ENCODE assay signal across 16 cellular contexts in the genomic region with DNA sequence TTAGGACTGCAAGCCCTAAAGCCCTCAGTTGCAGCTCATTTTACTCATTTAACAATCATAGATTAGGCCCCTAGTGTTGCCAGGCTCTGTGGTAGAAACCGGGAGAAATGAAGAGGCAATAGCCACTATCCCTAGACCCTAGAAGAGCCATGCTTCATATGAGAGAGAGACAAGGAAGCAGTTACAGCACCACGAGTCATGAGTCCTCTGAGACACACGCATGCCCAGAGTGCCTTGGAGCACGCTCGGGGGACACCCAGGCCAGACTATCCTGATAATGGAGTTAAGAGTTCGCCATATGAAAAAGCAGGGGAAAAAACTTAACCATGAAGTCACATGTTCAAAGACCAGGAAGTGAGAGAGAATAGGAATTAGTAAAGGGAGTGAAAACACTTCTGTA.
"Had no signal": no experiment of that assay in that cellular context is flagged by ENCODE, and none has a peak within 500 bp of the region (broad histone marks: within the 10 kb centered on the region; RNA-seq: fewer than 3 reads in every experiment).

No MANE protein-coding gene starts in this region.

- H3K27ac Mint-ChIP-seq: dendritic cell treated with granulocyte-macrophage colony-stimulating factor and Interleukin-4, amounts not matched to agents 40 ng/mL and 50 ng/mL, for 4 days; effector memory CD8-positive, alpha-beta T cell; mesothelial cell of epicardium; natural killer cell had no signal

- H3K9me3 ChIP-seq: right atrium auricular region had no signal

- FAIRE-seq: kidney had no signal

- DNase-seq: effector memory CD8-positive, alpha-beta T cell; foreskin melanocyte; head of caudate nucleus; kidney; left cardiac atrium; left ventricle myocardium superior; natural killer cell; stimulated activated CD4-positive, alpha-beta T cell treated with anti-CD3 and anti-CD28 coated beads, Interleukin-2, amount 100 ng/mL, for 48 hours; stimulated activated naive CD4-positive, alpha-beta T cell treated with Interleukin-2 at 50 U/mL for 16 hours; trophoblast cell had no signal

- H3K27me3 Mint-ChIP-seq: dendritic cell treated with granulocyte-macrophage colony-stimulating factor and Interleukin-4, amounts not matched to agents 40 ng/mL and 50 ng/mL, for 4 days had no signal

- ATAC-seq: effector memory CD8-positive, alpha-beta T cell; left cardiac atrium; left ventricle myocardium superior; natural killer cell had no signal

- H3K9me3 Mint-ChIP-seq: central memory CD8-positive, alpha-beta T cell; dendritic cell treated with granulocyte-macrophage colony-stimulating factor and Interleukin-4, amounts not matched to agents 40 ng/mL and 50 ng/mL, for 4 days; effector memory CD8-positive, alpha-beta T cell; mesothelial cell of epicardium; natural killer cell had no signal

- H3K27me3 ChIP-seq: hepatocyte, right atrium auricular region had no signal

- H3K36me3 ChIP-seq: right atrium auricular region had no signal

- H3K4me3 ChIP-seq: hepatocyte, right atrium auricular region, smooth muscle cell had no signal

- H3K4me1 ChIP-seq: right atrium auricular region had no signal

- H3K4me3 Mint-ChIP-seq: central memory CD8-positive, alpha-beta T cell; dendritic cell treated with granulocyte-macrophage colony-stimulating factor and Interleukin-4, amounts not matched to agents 40 ng/mL and 50 ng/mL, for 4 days; effector memory CD8-positive, alpha-beta T cell; mesothelial cell of epicardium; natural killer cell had no signal

- H3K27ac ChIP-seq: hepatocyte, right atrium auricular region had no signal

- H3K36me3 Mint-ChIP-seq: mesothelial cell of epicardium, natural killer cell had no signal

- H3K4me1 Mint-ChIP-seq: central memory CD8-positive, alpha-beta T cell; natural killer cell had no signal
